In genomic region chrX:140943513-140943912, GRCh38 we compare ENCODE assay signal across 33 cellular contexts. TPM values are rescaled to one million over a fixed set of nuclear protein-coding genes. Genes with fewer than 3 reads are reported as not detected.
"Had no signal": no experiment of that assay in that cellular context is flagged by ENCODE, and none has a peak within 500 bp of the region (broad histone marks: within the 10 kb centered on the region; RNA-seq: fewer than 3 reads in every experiment).

No MANE protein-coding gene starts in this region.

- FAIRE-seq: urothelium cell line had no signal

- H3K27ac Mint-ChIP-seq: stimulated activated effector memory CD8-positive, alpha-beta T cell treated with anti-CD3 and anti-CD28 coated beads, Interleukin-12 subunit alpha, Interleukin-12 subunit beta, amount 100 ng/mL, for 72 hours; stimulated activated memory B cell treated with anti-CD40 and anti-IgM and Interleukin-4, amounts not matched to agents 10 μg/mL and 1 μg/mL and 100 μg/mL, for 72 hours; stimulated activated naive B cell treated with anti-CD40 and anti-IgM and Interleukin-4, amounts not matched to agents 10 μg/mL and 1 μg/mL and 100 μg/mL, for 72 hours; stimulated activated naive CD8-positive, alpha-beta T cell treated with anti-CD3 and anti-CD28 coated beads, Interleukin-15, amount 100 ng/mL, for 72 hours; stimulated activated naive CD8-positive, alpha-beta T cell treated with anti-CD3 and anti-CD28 coated beads, Interleukin-15, Interleukin-2, amounts not matched to agents 100 ng/mL and 50 ng/mL, for 24 hours; type B pancreatic cell had no signal

- ATAC-seq: stimulated activated effector memory CD8-positive, alpha-beta T cell treated with anti-CD3 and anti-CD28 coated beads, Interleukin-12 subunit alpha, Interleukin-12 subunit beta, amount 100 ng/mL, for 72 hours; stimulated activated memory B cell treated with anti-CD40 and anti-IgM and Interleukin-4, amounts not matched to agents 10 μg/mL and 1 μg/mL and 100 μg/mL, for 72 hours; stimulated activated naive B cell treated with anti-CD40 and anti-IgM and Interleukin-4, amounts not matched to agents 10 μg/mL and 1 μg/mL and 100 μg/mL, for 72 hours; stimulated activated naive CD8-positive, alpha-beta T cell treated with anti-CD3 and anti-CD28 coated beads, Interleukin-15, amount 100 ng/mL, for 72 hours; stimulated activated naive CD8-positive, alpha-beta T cell treated with anti-CD3 and anti-CD28 coated beads, Interleukin-15, Interleukin-2, amounts not matched to agents 100 U/mL and 50 U/mL, for 24 hours; upper lobe of right lung had no signal

- H3K27ac ChIP-seq: stomach, suprapubic skin, testis, thoracic aorta, thyroid gland, tibial artery, tibial nerve, transverse colon, upper lobe of left lung, upper lobe of right lung, uterus, vagina had no signal

- H3K4me1 Mint-ChIP-seq: stimulated activated effector memory CD8-positive, alpha-beta T cell treated with anti-CD3 and anti-CD28 coated beads, Interleukin-12 subunit alpha, Interleukin-12 subunit beta, amount 100 ng/mL, for 72 hours; stimulated activated memory B cell treated with anti-CD40 and anti-IgM and Interleukin-4, amounts not matched to agents 10 μg/mL and 1 μg/mL and 100 μg/mL, for 72 hours; stimulated activated naive B cell treated with anti-CD40 and anti-IgM and Interleukin-4, amounts not matched to agents 10 μg/mL and 1 μg/mL and 100 μg/mL, for 72 hours; stimulated activated naive CD8-positive, alpha-beta T cell treated with anti-CD3 and anti-CD28 coated beads, Interleukin-15, amount 100 ng/mL, for 72 hours had no signal

- H3K9me3 ChIP-seq: stomach, suprapubic skin, testis, thoracic aorta, thyroid gland, tibial artery, tibial nerve, transverse colon, upper lobe of left lung, upper lobe of right lung, uterus, vagina had no signal

- H3K36me3 Mint-ChIP-seq: stimulated activated effector memory CD8-positive, alpha-beta T cell treated with anti-CD3 and anti-CD28 coated beads, Interleukin-12 subunit alpha, Interleukin-12 subunit beta, amount 100 ng/mL, for 72 hours; stimulated activated memory B cell treated with anti-CD40 and anti-IgM and Interleukin-4, amounts not matched to agents 10 μg/mL and 1 μg/mL and 100 μg/mL, for 72 hours; stimulated activated naive B cell treated with anti-CD40 and anti-IgM and Interleukin-4, amounts not matched to agents 10 μg/mL and 1 μg/mL and 100 μg/mL, for 72 hours; type B pancreatic cell had no signal

- H3K4me1 ChIP-seq: stomach, suprapubic skin, testis, thyroid gland, tibial artery, tibial nerve, transverse colon, upper lobe of left lung, upper lobe of right lung, uterus, vagina had no signal

- H3K27me3 Mint-ChIP-seq: stimulated activated memory B cell treated with anti-CD40 and anti-IgM and Interleukin-4, amounts not matched to agents 10 μg/mL and 1 μg/mL and 100 μg/mL, for 72 hours; stimulated activated naive CD8-positive, alpha-beta T cell treated with anti-CD3 and anti-CD28 coated beads, Interleukin-15, amount 100 ng/mL, for 72 hours; stimulated activated naive CD8-positive, alpha-beta T cell treated with anti-CD3 and anti-CD28 coated beads, Interleukin-15, Interleukin-2, amounts not matched to agents 100 ng/mL and 50 ng/mL, for 24 hours; type B pancreatic cell had no signal

- H3K4me3 Mint-ChIP-seq: stimulated activated effector memory CD8-positive, alpha-beta T cell treated with anti-CD3 and anti-CD28 coated beads, Interleukin-12 subunit alpha, Interleukin-12 subunit beta, amount 100 ng/mL, for 72 hours; stimulated activated memory B cell treated with anti-CD40 and anti-IgM and Interleukin-4, amounts not matched to agents 10 μg/mL and 1 μg/mL and 100 μg/mL, for 72 hours; stimulated activated naive B cell treated with anti-CD40 and anti-IgM and Interleukin-4, amounts not matched to agents 10 μg/mL and 1 μg/mL and 100 μg/mL, for 72 hours; stimulated activated naive CD8-positive, alpha-beta T cell treated with anti-CD3 and anti-CD28 coated beads, Interleukin-15, amount 100 ng/mL, for 72 hours; stimulated activated naive CD8-positive, alpha-beta T cell treated with anti-CD3 and anti-CD28 coated beads, Interleukin-15, Interleukin-2, amounts not matched to agents 100 ng/mL and 50 ng/mL, for 24 hours; type B pancreatic cell had no signal

- H3K9me3 Mint-ChIP-seq: stimulated activated memory B cell treated with anti-CD40 and anti-IgM and Interleukin-4, amounts not matched to agents 10 μg/mL and 1 μg/mL and 100 μg/mL, for 72 hours; stimulated activated naive B cell treated with anti-CD40 and anti-IgM and Interleukin-4, amounts not matched to agents 10 μg/mL and 1 μg/mL and 100 μg/mL, for 72 hours; stimulated activated naive CD8-positive, alpha-beta T cell treated with anti-CD3 and anti-CD28 coated beads, Interleukin-15, Interleukin-2, amounts not matched to agents 100 ng/mL and 50 ng/mL, for 24 hours; type B pancreatic cell had no signal

- H3K27me3 ChIP-seq: stomach, suprapubic skin, testis, thyroid gland, tibial artery, tibial nerve, transverse colon, upper lobe of left lung, upper lobe of right lung, uterus, vagina had no signal

- H3K4me3 ChIP-seq: stomach, suprapubic skin, testis, thoracic aorta, thyroid gland, tibial artery, tibial nerve, transverse colon, upper lobe of left lung, upper lobe of right lung, uterus, vagina had no signal

- H3K36me3 ChIP-seq: stomach, suprapubic skin, thoracic aorta, thyroid gland, tibial artery, tibial nerve, transverse colon, upper lobe of left lung, upper lobe of right lung, uterus, vagina had no signal

- DNase-seq: stimulated activated CD4-positive, alpha-beta T cell treated with anti-CD3 and anti-CD28 coated beads, Interleukin-2, amount 100 ng/mL, for 48 hours; stimulated activated CD4-positive, alpha-beta T cell treated with anti-CD3 and anti-CD28 coated beads, Interleukin-4, amount 100 ng/mL, for 1 hour; stimulated activated CD4-positive, alpha-beta T cell treated with anti-CD3 and anti-CD28 coated beads, Interleukin-4, amount 100 ng/mL, for 24 hours; stimulated activated CD4-positive, alpha-beta T cell treated with anti-CD3 and anti-CD28 coated beads, Interleukin-4, amount 100 ng/mL, for 4 hours; stimulated activated CD8-positive, alpha-beta memory T cell treated with anti-CD3 and anti-CD28 coated beads, Interleukin-4, amount 100 ng/mL, for 48 hours; stimulated activated naive B cell treated with anti-CD40 and anti-IgM and Interleukin-4, amounts not matched to agents 10 μg/mL and 1 μg/mL and 100 μg/mL, for 72 hours; stimulated activated naive CD4-positive, alpha-beta T cell; stimulated activated naive CD4-positive, alpha-beta T cell treated with Interleukin-2 at 50 U/mL for 16 hours; stimulated activated naive CD8-positive, alpha-beta T cell treated with anti-CD3 and anti-CD28 coated beads, Interleukin-15, amount 100 ng/mL, for 72 hours; stimulated activated naive CD8-positive, alpha-beta T cell treated with anti-CD3 and anti-CD28 coated beads, Interleukin-15, Interleukin-2, amounts not matched to agents 100 U/mL and 50 U/mL, for 24 hours; stomach; substantia nigra; testis; thyroid gland; tibial artery; transverse colon; trophoblast cell; upper lobe of left lung; upper lobe of right lung; uterus had no signal

RNA-seq across cellular contexts. Expression of gene SPANXB1, which starts 58.9 kb away (rescaled TPM):
- total RNA-seq: stomach, subcutaneous adipose tissue, suprapubic skin, temporal lobe, thoracic aorta, thyroid gland, tibial nerve, transverse colon, upper lobe of left lung, upper lobe of right lung, ureter, urinary bladder, uterus, vagina had no signal
- polyA plus RNA-seq: stomach, urinary bladder had no signal
